5 cellular contexts compared by ENCODE assay signal in the genomic region with DNA sequence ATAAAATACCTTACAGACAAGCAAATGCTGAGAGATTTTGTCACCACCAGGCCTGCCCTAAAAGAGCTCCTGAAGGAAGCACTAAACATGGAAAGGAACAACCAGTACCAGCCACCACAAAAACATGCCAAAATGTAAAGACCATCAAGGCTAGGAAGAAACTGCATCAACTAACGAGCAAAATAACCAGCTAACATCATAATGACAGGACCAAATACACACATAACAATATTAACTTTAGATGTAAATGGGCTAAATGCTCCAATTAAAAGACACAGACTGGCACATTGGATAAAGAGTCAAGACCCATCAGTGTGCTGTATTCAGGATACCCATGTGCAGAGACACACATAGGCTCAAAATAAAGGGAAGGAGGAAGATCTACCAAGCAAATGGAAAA. TPM values are rescaled to one million over a fixed set of nuclear protein-coding genes. Genes with fewer than 3 reads are reported as not detected.
"Had no signal": no experiment of that assay in that cellular context is flagged by ENCODE, and none has a peak within 500 bp of the region (broad histone marks: within the 10 kb centered on the region; RNA-seq: fewer than 3 reads in every experiment).

No MANE protein-coding gene starts in this region.

RNA-seq across cellular contexts. Expression of a gene that starts 24.7 kb away (rescaled TPM):
- total RNA-seq: activated naive CD8-positive, alpha-beta T cell treated with anti-CD3 and anti-CD28 coated beads, Interleukin-2, amount 10 ng/mL, durations not matched to agents 7 days and 5 days; activated T-cell treated with anti-CD3 and anti-CD28 coated beads, Interleukin-2, amount 50 U/mL, for 72 hours; activated T-helper 1 cell treated with anti-CD3 and anti-CD28 coated beads, Interleukin-12 subunit alpha, Interleukin-12 subunit beta, Interleukin-2, Interleukin-4 antibody, amounts not matched to agents 30 ng/mL and 10 ng/mL and 1 ng/mL, durations not matched to agents 14 hours and 24 hours and 36 hours; activated T-helper 17 cell treated with anti-CD3 and anti-CD28 coated beads, Interleukin-2, amount 50 U/mL, for 72 hours; ascending aorta had no signal
